Comparison of ENCODE assay signal across 13 cellular contexts in the genomic region with DNA sequence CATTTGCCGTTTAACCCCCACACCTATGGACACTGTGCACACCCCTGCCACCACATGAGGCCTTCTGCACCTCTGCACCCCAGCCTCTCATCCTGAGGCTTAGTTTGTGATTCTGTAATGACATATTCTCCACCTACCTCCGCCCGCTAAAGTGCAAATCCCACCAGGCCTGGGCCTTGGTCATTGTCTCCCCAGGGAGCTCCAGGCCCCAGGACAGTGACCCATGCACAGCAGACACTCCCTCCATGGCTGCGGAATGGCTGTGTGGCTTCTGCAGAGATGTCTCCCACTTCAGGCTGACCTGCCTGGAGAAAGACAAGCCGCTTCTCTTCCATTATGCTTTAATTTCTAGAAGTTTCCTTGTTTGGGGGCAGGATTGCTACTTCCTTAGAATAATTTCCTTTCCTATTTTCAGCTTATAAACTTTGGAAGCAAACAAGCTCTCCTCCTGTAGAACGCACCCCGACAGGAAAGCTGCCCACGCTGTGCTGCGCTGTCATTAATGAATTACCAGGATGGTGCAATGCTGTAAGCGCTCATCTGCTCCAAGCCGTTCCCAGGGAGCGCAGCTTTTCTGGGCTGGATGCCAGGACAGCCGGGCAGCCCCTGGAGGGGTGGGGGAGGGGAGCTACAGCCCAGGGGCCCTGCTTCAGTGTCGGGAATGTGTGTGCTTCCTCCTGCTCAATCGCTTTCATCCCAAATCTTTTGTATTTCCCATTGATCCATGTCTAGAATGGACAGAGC.
A peak's percentile ranks its signal among the peaks of the same experiment; 100 is the strongest.
DNase-seq lines count a peak whose midpoint lies in the region; ATAC-seq lines count a peak whose summit lies in the region.
"Had no signal": no experiment of that assay in that cellular context is flagged by ENCODE, and none has a peak within 500 bp of the region (broad histone marks: within the 10 kb centered on the region; RNA-seq: fewer than 3 reads in every experiment).

No MANE protein-coding gene starts in this region.

- H4K12ac ChIP-seq in trophoblast cell (ENCODE audit: low read depth, low read length), result no peak overlapping the region

- DNase-seq in H7, result peak; percentile 56
- peak; percentile 69 for DNase-seq in NCI-H2107 (lab: John Stamatoyannopoulos, UW)
- DNase-seq in activated CD8-positive, alpha-beta memory T cell treated with anti-CD3 and anti-CD28 coated beads, Interleukin-2, amount 50 U/mL, for 48 hours, result peak; percentile 12
- no peak for DNase-seq in trophoblast cell
- no peak for DNase-seq in activated naive CD8-positive, alpha-beta T cell treated with anti-CD3 and anti-CD28 coated beads, Interleukin-2, amount 50 U/mL, for 24 hours
- no peak for DNase-seq in iPS-NIHi11 (ENCODE audit: low spot score)
- DNase-seq: natural killer cell; stimulated activated CD4-positive, alpha-beta T cell treated with anti-CD3 and anti-CD28 coated beads, Interleukin-15, amount 100 ng/mL, for 24 hours had no signal

- no peak overlapping the region for H3K4me3 Mint-ChIP-seq in activated naive CD8-positive, alpha-beta T cell treated with anti-CD3 and anti-CD28 coated beads, Interleukin-2, amount 50 U/mL, for 24 hours
- H3K4me3 Mint-ChIP-seq: natural killer cell had no signal

- H3K79me2 ChIP-seq in trophoblast cell (ENCODE audit: control insufficient read depth, insufficient read depth, low read length, poor library complexity), result no peaks in the 10 kb centered on the region

- WGBS in trophoblast cell (ENCODE audit: extremely low coverage, insufficient coverage, insufficient read length), result no CpG with 5 or more reads among the region's 15 CpGs

- no peaks in the 10 kb centered on the region for H3K79me1 ChIP-seq in trophoblast cell (ENCODE audit: low read length)

- H2AK5ac ChIP-seq in trophoblast cell (ENCODE audit: low read length), result no peak overlapping the region

- H3K27ac Mint-ChIP-seq in activated naive CD8-positive, alpha-beta T cell treated with anti-CD3 and anti-CD28 coated beads, Interleukin-2, amount 50 U/mL, for 24 hours, result no peak overlapping the region
- H3K27ac Mint-ChIP-seq: natural killer cell had no signal

- no peak overlapping the region for H3K4me3 ChIP-seq in H7 (ENCODE audit: insufficient read depth, low read depth, low read length)
- H3K4me3 ChIP-seq in trophoblast cell (ENCODE audit: low read depth, low read length), result peak overlapping the region; percentile 39
- H3K4me3 ChIP-seq: breast epithelium, GM12878 had no signal

- no peaks in the 10 kb centered on the region for H3K27me3 ChIP-seq in H7 (ENCODE audit: control insufficient read depth, insufficient read depth, low read length)
- no peaks in the 10 kb centered on the region for H3K27me3 ChIP-seq in trophoblast cell (ENCODE audit: insufficient read depth, low read length)

- no peak overlapping the region for H3K18ac ChIP-seq in trophoblast cell (ENCODE audit: low read length)

- H3K9ac ChIP-seq in trophoblast cell (ENCODE audit: low read length), result no peak overlapping the region

- H3K4me2 ChIP-seq in trophoblast cell (ENCODE audit: low read length), result no peak overlapping the region

- no peak overlapping the region for H3K4ac ChIP-seq in trophoblast cell (ENCODE audit: low read depth, low read length)

- no peaks in the 10 kb centered on the region for H3K9me3 Mint-ChIP-seq in activated naive CD8-positive, alpha-beta T cell treated with anti-CD3 and anti-CD28 coated beads, Interleukin-2, amount 50 U/mL, for 24 hours
- H3K9me3 Mint-ChIP-seq: natural killer cell had no signal

- no peaks in the 10 kb centered on the region for H3K27me3 Mint-ChIP-seq in activated naive CD8-positive, alpha-beta T cell treated with anti-CD3 and anti-CD28 coated beads, Interleukin-2, amount 50 U/mL, for 24 hours

- H3K14ac ChIP-seq in trophoblast cell (ENCODE audit: low read length), result no peak overlapping the region

- H2BK12ac ChIP-seq in trophoblast cell (ENCODE audit: low read length), result no peak overlapping the region

- H4K8ac ChIP-seq in trophoblast cell (ENCODE audit: low read depth, low read length), result no peak overlapping the region

- H2BK5ac ChIP-seq in trophoblast cell (ENCODE audit: low read depth, low read length, poor library complexity), result no peak overlapping the region

- H3K27ac ChIP-seq in trophoblast cell (ENCODE audit: low read depth, low read length), result no peak overlapping the region
- H3K27ac ChIP-seq: breast epithelium had no signal

- no peak overlapping the region for H4K91ac ChIP-seq in trophoblast cell (ENCODE audit: low read depth, low read length)

- H3K23ac ChIP-seq in trophoblast cell (ENCODE audit: low read length), result no peak overlapping the region

- no peaks in the 10 kb centered on the region for H3K4me1 ChIP-seq in trophoblast cell (ENCODE audit: control insufficient read depth in 1 of 2, insufficient read depth in 2 of 2, low read length in 2 of 2)
- H3K4me1 ChIP-seq: breast epithelium had no signal

- no peaks in the 10 kb centered on the region for H3K36me3 Mint-ChIP-seq in activated naive CD8-positive, alpha-beta T cell treated with anti-CD3 and anti-CD28 coated beads, Interleukin-2, amount 50 U/mL, for 24 hours (ENCODE audit: low read depth)
- H3K36me3 Mint-ChIP-seq: natural killer cell had no signal

- no peaks in the 10 kb centered on the region for H3K36me3 ChIP-seq in H7 (replicated peaks; ENCODE audit: control insufficient read depth, insufficient read depth, low read length)
- no peaks in the 10 kb centered on the region for H3K36me3 ChIP-seq in trophoblast cell (ENCODE audit: control insufficient read depth in 1 of 2, insufficient read depth in 2 of 2, low read length in 2 of 2)
- H3K36me3 ChIP-seq: breast epithelium had no signal

- H2BK120ac ChIP-seq in trophoblast cell (ENCODE audit: insufficient read depth, low read length, poor library complexity), result no peak overlapping the region

- ATAC-seq in activated naive CD8-positive, alpha-beta T cell treated with anti-CD3 and anti-CD28 coated beads, Interleukin-2, amount 50 U/mL, for 24 hours, result no peak
- no peak for ATAC-seq in HG03457 (IDR thresholded peaks at IDR 0.05; ENCODE audit: unreplicated experiment)
- ATAC-seq in HG02623 (IDR thresholded peaks at IDR 0.05; ENCODE audit: unreplicated experiment), result no peak
- ATAC-seq: esophagus mucosa, GM12878, natural killer cell had no signal

- peaks cover 18% of the 10 kb centered on the region for H3K9me3 ChIP-seq in trophoblast cell (ENCODE audit: insufficient read depth, low read depth, low read length)
- H3K9me3 ChIP-seq: breast epithelium had no signal

- H3K4me1 Mint-ChIP-seq in activated naive CD8-positive, alpha-beta T cell treated with anti-CD3 and anti-CD28 coated beads, Interleukin-2, amount 50 U/mL, for 24 hours, result no peaks in the 10 kb centered on the region
- H3K4me1 Mint-ChIP-seq: natural killer cell had no signal

- H2AFZ ChIP-seq in trophoblast cell (ENCODE audit: insufficient read depth, low read length, poor library complexity), result no peak overlapping the region

Comparison
In these comparisons a context has a peak if more than half of its experiments do, and no peak if none do; other contexts are left out.
1. DNase-seq: peak in H7 (single experiment), NCI-H2107 (single experiment) and activated CD8-positive, alpha-beta memory T cell treated with anti-CD3 and anti-CD28 coated beads, Interleukin-2, amount 50 U/mL, for 48 hours (single experiment); none in trophoblast cell (0 of 2), activated naive CD8-positive, alpha-beta T cell treated with anti-CD3 and anti-CD28 coated beads, Interleukin-2, amount 50 U/mL, for 24 hours (single experiment) and iPS-NIHi11 (single experiment).